In genomic region chr2:138501427-138502252, GRCh38 we compare ENCODE assay signal across 1 cellular context.
TF ChIP-seq lines count a peak whose summit lies in the region.

Gene SPOPL, plus strand, starts transcription at chr2:138501770. Its CDS starts 48,447 bp downstream, at chr2:138550217.

TF ChIP-seq in K562, 482 proteins besides CTCF, POLR2A, EP300 and RAD21 (continued from another document and continues in another):
- TF ChIP-seq MBD2 (IDR thresholded peaks at IDR 0.05; ENCODE audit: borderline replicate concordance, low read depth) (no peak), ZNF507 (tag; conservative IDR thresholded peaks at IDR 0.05) (no peak), ZKSCAN8 (CRISPR knock-in tag; IDR thresholded peaks at IDR 0.05) (no peak), NFYB (IDR thresholded peaks at IDR 0.05; ENCODE audit: extremely low read depth, insufficient read length) (no peak), RERE (CRISPR knock-in tag; IDR thresholded peaks at IDR 0.05; ENCODE audit: borderline replicate concordance) (no peak), EZH2 (IDR thresholded peaks at IDR 0.05; ENCODE audit: borderline replicate concordance, low read depth, low read length) (no peak), HIVEP1 (CRISPR knock-in tag; IDR thresholded peaks at IDR 0.05) (no peak), ARID3B (CRISPR knock-in tag; IDR thresholded peaks at IDR 0.05; ENCODE audit: borderline replicate concordance) (no peak), SREBF2 (CRISPR knock-in tag; IDR thresholded peaks at IDR 0.05) (no peak), SPI1 (IDR thresholded peaks at IDR 0.05; ENCODE audit: borderline replicate concordance, low read depth, low read length) (no peak), IRF1 (CRISPR knock-in tag; IDR thresholded peaks at IDR 0.05; ENCODE audit: borderline replicate concordance) (no peak), MCM2 (IDR thresholded peaks at IDR 0.05; ENCODE audit: low read depth) (no peak), HMG20A (CRISPR knock-in tag; conservative IDR thresholded peaks at IDR 0.05) (no peak), SMARCC2 (IDR thresholded peaks at IDR 0.05; ENCODE audit: low read depth) (no peak), KHSRP (IDR thresholded peaks at IDR 0.05) (no peak), EWSR1 (IDR thresholded peaks at IDR 0.05; ENCODE audit: borderline replicate concordance, low read depth, partially characterized antibody) (no peak), LEF1 (IDR thresholded peaks at IDR 0.05) (no peak), SMAD2 (IDR thresholded peaks at IDR 0.05; ENCODE audit: low read depth, low read length) (no peak), TCF3 (CRISPR knock-in tag; IDR thresholded peaks at IDR 0.05) (no peak; the same call in 1 of the 2 replicates), SLC30A9 (CRISPR knock-in tag; IDR thresholded peaks at IDR 0.05) (no peak), PREB (CRISPR knock-in tag; IDR thresholded peaks at IDR 0.05) (no peak), CREB5 (CRISPR knock-in tag; IDR thresholded peaks at IDR 0.05) (no peak), TBP (optimal IDR thresholded peaks at IDR 0.05; ENCODE audit: low read depth, low read length) (peak; percentile 74), ZNF449 (CRISPR knock-in tag; IDR thresholded peaks at IDR 0.05) (no peak), ARNT (IDR thresholded peaks at IDR 0.05) (no peak), JUN (IDR thresholded peaks at IDR 0.05; ENCODE audit: borderline replicate concordance, low read depth, low read length) (no peak), JUN (CRISPR knock-in tag; IDR thresholded peaks at IDR 0.05; ENCODE audit: borderline replicate concordance) (no peak), SAFB (IDR thresholded peaks at IDR 0.05; ENCODE audit: borderline replicate concordance, low read depth, low read length) (no peak), ZBTB34 (CRISPR knock-in tag; IDR thresholded peaks at IDR 0.05) (no peak), ZNF280A (IDR thresholded peaks at IDR 0.05; ENCODE audit: low read depth, partially characterized antibody) (no peak), ZNF143 (CRISPR knock-in tag; IDR thresholded peaks at IDR 0.05) (no peak), RNF2 (IDR thresholded peaks at IDR 0.05) (no peak), RFX1 (IDR thresholded peaks at IDR 0.05) (no peak), ZNF354B (CRISPR knock-in tag; IDR thresholded peaks at IDR 0.05) (no peak), ATF3 (IDR thresholded peaks at IDR 0.05) (no peak), ATF3 (CRISPR knock-in tag; conservative IDR thresholded peaks at IDR 0.05) (no peak), NFIC (IDR thresholded peaks at IDR 0.05) (0 out of 2 replicates have a peak, but pooled peaks have one; percentile 15), CLOCK (CRISPR knock-in tag; IDR thresholded peaks at IDR 0.05; ENCODE audit: borderline replicate concordance) (no peak), SMC3 (conservative IDR thresholded peaks at IDR 0.05; ENCODE audit: insufficient read depth, low read depth, low read length) (no peak), SMAD3 (CRISPR knock-in tag; conservative IDR thresholded peaks at IDR 0.05) (no peak), TOE1 (IDR thresholded peaks at IDR 0.05; ENCODE audit: borderline replicate concordance) (no peak), TOE1 (CRISPR knock-in tag; IDR thresholded peaks at IDR 0.05; ENCODE audit: borderline replicate concordance, low read depth) (no peak), KAT7 (CRISPR knock-in tag; IDR thresholded peaks at IDR 0.05; ENCODE audit: borderline replicate concordance) (no peak), XRCC5 (IDR thresholded peaks at IDR 0.05; ENCODE audit: low read depth, low read length) (no peak), ZSCAN29 (IDR thresholded peaks at IDR 0.05) (no peak), CCNT2 (IDR thresholded peaks at IDR 0.05; ENCODE audit: borderline replicate concordance, extremely low read depth, insufficient read length, low read depth, low read length) (peak; percentile 55), CHD4 (IDR thresholded peaks at IDR 0.05; ENCODE audit: insufficient read depth, insufficient replicate concordance, low read depth, low read length, poor library complexity, severe bottlenecking) (no peak)
